Comparison of ENCODE assay signal across 14 cellular contexts in genomic region chr7:99773395-99773794, GRCh38. TPM values are rescaled to one million over a fixed set of nuclear protein-coding genes. Genes with fewer than 3 reads are reported as not detected.
DNase-seq lines count a peak whose midpoint lies in the region; ATAC-seq and TF ChIP-seq lines count a peak whose summit lies in the region.
"Not testable (repeated sequence)": the region's sequence is repeated elsewhere in the genome, so short reads cannot be mapped to it uniquely, and the experiment has no call there.
"Had no signal": no experiment of that assay in that cellular context is flagged by ENCODE, and none has a peak within 500 bp of the region (broad histone marks: within the 10 kb centered on the region; RNA-seq: fewer than 3 reads in every experiment).

No MANE protein-coding gene starts in this region.

- DNase-seq in Calu3; Peyer's patch; body of pancreas; esophagus squamous epithelium (lab: John Stamatoyannopoulos, UW); left colon; mucosa of descending colon: not testable (repeated sequence)
- DNase-seq in renal cortical epithelial cell (ENCODE audit: low read depth) = peak; percentile 48

- H3K27ac ChIP-seq in Peyer's patch (peak overlapping the region in 3 of 4 donors; percentile 30 to 72 (median 69)), body of pancreas (peak overlapping the region in 3 of 4 donors; percentile 45 to 62 (median 51)), esophagus squamous epithelium (peak overlapping the region in 3 of 4 donors; percentile 14 to 47 (median 45))

- not testable (repeated sequence) for H3K4me3 Mint-ChIP-seq in Calu3 (ENCODE audit: low read depth, unreplicated experiment)

- intact Hi-C loops in Calu3 (cut with micrococcal nuclease; ENCODE audit: unreplicated experiment); body of pancreas (cut with DNase I); esophagus squamous epithelium (cut with DNase I); left colon (cut with DNase I, micrococcal nuclease); mucosa of descending colon (cut with DNase I, micrococcal nuclease): not testable (repeated sequence)

- not testable (repeated sequence) for BruUV-seq in Calu3 (replicated peaks; lab: Mats Ljungman, UMichigan)

- H3K9me3 Mint-ChIP-seq in Calu3 (ENCODE audit: low read depth, unreplicated experiment) = not testable (repeated sequence)

- not testable (repeated sequence) for TF ChIP-seq CTCF in Calu3 (IDR thresholded peaks at IDR 0.05; ENCODE audit: unreplicated experiment); esophagus squamous epithelium (IDR thresholded peaks at IDR 0.05); mucosa of descending colon (IDR thresholded peaks at IDR 0.05)
- TF ChIP-seq CTCF in Peyer's patch (IDR thresholded peaks at IDR 0.05) (peak in 1 of 6 experiments; percentile 9), body of pancreas (IDR thresholded peaks at IDR 0.05) (peak in 1 of 7 experiments; percentile 5)

- peaks cover 20% of the 10 kb centered on the region for H3K4me1 Mint-ChIP-seq in Calu3 (ENCODE audit: low read depth, unreplicated experiment)

- not testable (repeated sequence) for H3K36me3 Mint-ChIP-seq in Calu3 (ENCODE audit: insufficient read depth, unreplicated experiment)

- H3K27ac Mint-ChIP-seq in Calu3 (ENCODE audit: unreplicated experiment) = peak overlapping the region; percentile 32

- 92 to 94% methylated on average over 1 of the region's 1 CpG for WGBS in body of pancreas, 2 donors
- 83 to 85% methylated on average over 1 of the region's 1 CpG for WGBS in esophagus squamous epithelium, 2 donors

- H3K9me3 ChIP-seq in Peyer's patch, body of pancreas, esophagus squamous epithelium, mucosa of descending colon: not testable (repeated sequence)

- H3K4me1 ChIP-seq in Peyer's patch; esophagus squamous epithelium; mucosa of descending colon (ENCODE audit: low read depth): not testable (repeated sequence)
- peaks cover 21% of the 10 kb centered on the region for H3K4me1 ChIP-seq in body of pancreas

- not testable (repeated sequence) for H3K27me3 Mint-ChIP-seq in Calu3 (ENCODE audit: unreplicated experiment)

- CTCF ChIA-PET in Calu3 (lab: Charles Lee) = not testable (repeated sequence)

- H3K27me3 ChIP-seq in Peyer's patch, body of pancreas, esophagus squamous epithelium: not testable (repeated sequence)

- H3K36me3 ChIP-seq in Peyer's patch; body of pancreas (replicated peaks in 1 of 2; ENCODE audit: insufficient read depth in 1 of 2, low read depth in 2 of 2); esophagus squamous epithelium; mucosa of descending colon (ENCODE audit: low read depth): not testable (repeated sequence)

- ATAC-seq in body of pancreas = peak; percentile 45
- peak; percentile 61 for ATAC-seq in left colon
- peak; percentile 36 for ATAC-seq in mucosa of descending colon

- TF ChIP-seq POLR2A in Peyer's patch (IDR thresholded peaks at IDR 0.05); body of pancreas (IDR thresholded peaks at IDR 0.05); esophagus squamous epithelium (IDR thresholded peaks at IDR 0.05): not testable (repeated sequence)

- H3K4me3 ChIP-seq in Peyer's patch, body of pancreas, esophagus squamous epithelium, mucosa of descending colon: not testable (repeated sequence)

RNA-seq across cellular contexts. Expression of gene CYP3A4, which starts 10.6 kb away (rescaled TPM):
- 0.15 TPM in 1 of 2 replicates, not detected in the other for total RNA-seq in Calu3 (2022)
- total RNA-seq in Peyer's patch = 1,000 to 10,000 TPM in 1 of 4 donors, 100 to 1,000 TPM in 2, 10 to 100 TPM in 1; 16.5 to 3,180 (median 690) TPM
- 100 to 1,000 TPM in 1 of 2 donors, under 1 TPM in 1; 0.99 to 267 TPM for total RNA-seq in body of pancreas
- total RNA-seq in esophagus squamous epithelium = not detected
- total RNA-seq in left colon = 10 to 100 TPM in 1 of 2 donors, 1 to 10 TPM in 1; 4.9 to 12.9 TPM
- total RNA-seq in mucosa of descending colon = 1 to 10 TPM; 2.8 to 5.4 (median 4.0) TPM
- total RNA-seq in renal cortical epithelial cell = 0.69 TPM in 1 of 2 replicates, not detected in the other
- total RNA-seq: B cell; Caco-2; CD4-positive, CD25-positive, alpha-beta regulatory T cell; CD8-positive, alpha-beta T cell; G401; HFFc6 had no signal

RNA-seq across cellular contexts. Expression of gene CYP3A7, which starts 38.4 kb away (rescaled TPM):
- total RNA-seq in Calu3 (2022) (0.71 and 0.86 TPM in 2 replicates), Peyer's patch (1 to 10 TPM in 1 of 4 donors, under 1 TPM in 1, not detected in 2; 0.76 to 5.3 TPM), body of pancreas (1 to 10 TPM in 1 of 2 donors, not detected in 1; 1.3 TPM), esophagus squamous epithelium (not detected), left colon (under 1 TPM; 0.34 to 0.39 TPM), mucosa of descending colon (under 1 TPM in 2 of 3 donors, not detected in 1; 0.39 to 0.82 TPM), renal cortical epithelial cell (not detected in 2 replicates)
- total RNA-seq: B cell; Caco-2; CD4-positive, CD25-positive, alpha-beta regulatory T cell; CD8-positive, alpha-beta T cell; Daoy; G401 had no signal

RNA-seq across cellular contexts. Expression of gene CYP3A43, which starts 54.4 kb away (rescaled TPM):
- not detected in 2 replicates for total RNA-seq in Calu3 (2022)
- under 1 TPM in 1 of 4 donors, not detected in 3; 0.95 TPM for total RNA-seq in Peyer's patch
- total RNA-seq in body of pancreas = 1 to 10 TPM; 2.0 to 9.9 TPM
- not detected for total RNA-seq in esophagus squamous epithelium
- total RNA-seq in left colon = not detected
- total RNA-seq in mucosa of descending colon = not detected
- not detected in 2 replicates for total RNA-seq in renal cortical epithelial cell
- total RNA-seq: B cell; Caco-2; CD4-positive, CD25-positive, alpha-beta regulatory T cell; CD8-positive, alpha-beta T cell; Daoy; G401; HFFc6 had no signal
